ENCODE assay signal across 18 cellular contexts in genomic region chr4:75477201-75477600, GRCh38.
"Had no signal": no experiment of that assay in that cellular context is flagged by ENCODE, and none has a peak within 500 bp of the region (broad histone marks: within the 10 kb centered on the region; RNA-seq: fewer than 3 reads in every experiment).

No MANE protein-coding gene starts in this region.

- ATAC-seq: stimulated activated memory B cell treated with anti-CD40 and anti-IgM and Interleukin-4, amounts not matched to agents 10 μg/mL and 1 μg/mL and 100 μg/mL, for 72 hours; stimulated activated naive CD8-positive, alpha-beta T cell treated with anti-CD3 and anti-CD28 coated beads, Interleukin-15, Interleukin-2, amounts not matched to agents 100 U/mL and 50 U/mL, for 24 hours had no signal

- DNase-seq: cortex of kidney; foreskin melanocyte; glutamatergic neuron; hypothalamus; immature natural killer cell; nucleus accumbens; sigmoid colon; spleen; stimulated activated CD4-positive, alpha-beta T cell treated with anti-CD3 and anti-CD28 coated beads, Interleukin-4, amount 100 ng/mL, for 4 hours; stimulated activated naive CD8-positive, alpha-beta T cell treated with anti-CD3 and anti-CD28 coated beads, Interleukin-15, Interleukin-2, amounts not matched to agents 100 U/mL and 50 U/mL, for 24 hours; substantia nigra; testis; tibial artery had no signal

- H3K4me3 ChIP-seq: lung, prostate gland, right atrium auricular region, sigmoid colon, skin epidermis, spleen, testis, tibial artery had no signal
